8 cellular contexts compared by ENCODE assay signal in the genomic region with DNA sequence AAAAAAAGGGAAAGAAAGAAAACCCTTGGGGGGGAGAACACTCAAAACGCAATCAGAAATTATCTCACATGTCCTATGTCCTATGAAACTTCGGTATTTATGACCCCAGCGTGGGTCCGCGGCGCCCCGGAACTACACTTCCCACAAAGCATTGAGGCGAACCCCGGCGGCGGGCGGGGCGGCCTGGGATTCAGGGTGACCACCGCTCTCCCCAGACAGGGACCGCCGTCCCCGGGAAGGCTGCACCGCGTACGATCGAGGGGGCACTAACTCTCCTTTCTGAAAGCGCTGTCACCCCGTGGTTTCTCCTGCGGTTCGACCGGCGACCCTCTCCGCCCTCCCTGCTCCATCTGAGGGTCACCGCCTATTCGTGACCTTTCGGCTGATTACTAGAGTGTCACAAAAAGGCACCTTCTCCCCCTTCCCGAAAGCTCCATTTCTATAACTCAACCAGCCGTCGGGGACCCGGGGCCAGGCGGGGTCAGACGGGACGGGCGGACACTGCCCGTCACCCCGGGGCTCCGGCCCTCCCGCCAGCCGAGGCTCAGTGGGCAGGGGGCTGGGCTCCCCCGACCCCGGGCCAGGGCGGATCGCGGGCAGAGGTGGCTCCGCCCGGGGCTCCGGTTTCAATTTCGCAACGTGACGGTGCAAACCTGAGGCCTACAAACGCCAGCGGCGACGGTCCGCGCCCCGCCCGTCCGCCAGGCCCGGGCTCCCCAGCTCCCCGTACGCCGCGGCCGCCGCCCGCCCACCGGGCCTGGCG. TPM values are rescaled to one million over a fixed set of nuclear protein-coding genes. Genes with fewer than 3 reads are reported as not detected.
DNase-seq lines count a peak whose midpoint lies in the region; ATAC-seq and TF ChIP-seq lines count a peak whose summit lies in the region.

No MANE protein-coding gene starts in this region.

- peak overlapping the region; percentile 84 for H3K27ac Mint-ChIP-seq in activated CD4-positive, alpha-beta T cell treated with anti-CD3 and anti-CD28 coated beads, Interleukin-2, amount 10 ng/mL, durations not matched to agents 24 days and 14 days

- H3K9me3 ChIP-seq in left lung: no peaks in the 10 kb centered on the region

- H3K9me3 Mint-ChIP-seq in activated CD4-positive, alpha-beta T cell treated with anti-CD3 and anti-CD28 coated beads, Interleukin-2, amount 10 ng/mL, durations not matched to agents 24 days and 14 days: no peaks in the 10 kb centered on the region

- no peaks in the 10 kb centered on the region for H3K27me3 ChIP-seq in left lung

- H3K36me3 Mint-ChIP-seq in activated CD4-positive, alpha-beta T cell treated with anti-CD3 and anti-CD28 coated beads, Interleukin-2, amount 10 ng/mL, durations not matched to agents 24 days and 14 days (ENCODE audit: low read depth): peaks cover 14% of the 10 kb centered on the region

- H3K27ac ChIP-seq in left lung: peak overlapping the region; percentile 97

- TF ChIP-seq CTCF in left lung (IDR thresholded peaks at IDR 0.05): no peak

- H3K4me3 ChIP-seq in left lung: peak overlapping the region; percentile 78 to 87

- peaks cover 5 to 46% of the 10 kb centered on the region in 2 donors for H3K4me1 ChIP-seq in left lung

- peaks cover 32% of the 10 kb centered on the region for H3K4me1 Mint-ChIP-seq in activated CD4-positive, alpha-beta T cell treated with anti-CD3 and anti-CD28 coated beads, Interleukin-2, amount 10 ng/mL, durations not matched to agents 24 days and 14 days

- peak overlapping the region; percentile 81 for H3K4me3 Mint-ChIP-seq in activated CD4-positive, alpha-beta T cell treated with anti-CD3 and anti-CD28 coated beads, Interleukin-2, amount 10 ng/mL, durations not matched to agents 24 days and 14 days

- peak; percentile 23 for DNase-seq in A172 (ENCODE audit: low spot score)
- peak; percentile 32 for DNase-seq in NCI-H226
- DNase-seq in activated CD4-positive, alpha-beta T cell treated with anti-CD3 and anti-CD28 coated beads, Interleukin-2, amount 10 ng/mL, durations not matched to agents 24 days and 14 days: peak; percentile 91
- DNase-seq in cortex of kidney (lab: John Stamatoyannopoulos, UW): peak; percentile 9
- DNase-seq in left lung: peak; percentile 80 to 94
- DNase-seq in stimulated activated CD4-positive, alpha-beta T cell treated with anti-CD3 and anti-CD28 coated beads, Interleukin-2, amount 100 ng/mL, for 48 hours: peak; percentile 44 to 60

- peaks cover 9% of the 10 kb centered on the region for H3K27me3 Mint-ChIP-seq in activated CD4-positive, alpha-beta T cell treated with anti-CD3 and anti-CD28 coated beads, Interleukin-2, amount 10 ng/mL, durations not matched to agents 24 days and 14 days

- ATAC-seq in GM18519 (IDR thresholded peaks at IDR 0.05; ENCODE audit: low FRiP score, unreplicated experiment): peak; percentile 40
- peak; percentile 47 for ATAC-seq in HG03039 (IDR thresholded peaks at IDR 0.05; ENCODE audit: unreplicated experiment)
- peak; percentile 79 for ATAC-seq in left lung

- no peaks in the 10 kb centered on the region for H3K36me3 ChIP-seq in left lung

- intact Hi-C loops in activated CD4-positive, alpha-beta T cell treated with anti-CD3 and anti-CD28 coated beads, Interleukin-2, amount 10 ng/mL, durations not matched to agents 24 days and 14 days (cut with micrococcal nuclease): loop anchor here (1.0 to 10.0 kb wide), 3 partner anchors 41 to 892 kb away; a partner anchor contains a TSS
- intact Hi-C loops in left lung (cut with DNase I): no loop called here

RNA-seq across cellular contexts. Expression of a gene that starts 1.3 kb away (rescaled TPM):
- total RNA-seq in A172 (2014; rRNA removed; shearing (Covaris generic)): 45.3 and 49.9 TPM in 2 replicates
- total RNA-seq in activated CD4-positive, alpha-beta T cell treated with anti-CD3 and anti-CD28 coated beads, Interleukin-2, amount 10 ng/mL, durations not matched to agents 24 days and 14 days: 102 and 117 TPM in 2 replicates
- total RNA-seq in left lung: 10 to 100 TPM; 77.4 to 91.8 TPM

RNA-seq across cellular contexts. Expression of a gene that starts 42.1 kb away (rescaled TPM):
- total RNA-seq in A172 (2014; rRNA removed; shearing (Covaris generic)): 0.53 and 0.77 TPM in 2 replicates
- 1.8 and 2.2 TPM in 2 replicates for total RNA-seq in activated CD4-positive, alpha-beta T cell treated with anti-CD3 and anti-CD28 coated beads, Interleukin-2, amount 10 ng/mL, durations not matched to agents 24 days and 14 days
- total RNA-seq in left lung: 1 to 10 TPM; 5.2 to 7.5 TPM

Comparison
In these comparisons a context has a peak if more than half of its experiments do, and no peak if none do; other contexts are left out.
1. Peak in every context shown above with its lines: DNase-seq, ATAC-seq, H3K4me3 ChIP-seq and H3K27ac ChIP-seq.
2. DNase-seq: peak in every context shown above with its lines; median percentile 91 in activated CD4-positive, alpha-beta T cell treated with anti-CD3 and anti-CD28 coated beads, Interleukin-2, amount 10 ng/mL, durations not matched to agents 24 days and 14 days; 87 in left lung; 52 in stimulated activated CD4-positive, alpha-beta T cell treated with anti-CD3 and anti-CD28 coated beads, Interleukin-2, amount 100 ng/mL, for 48 hours; 32 in NCI-H226; 23 in A172; 9 in cortex of kidney.